In genomic region chr12:110581951-110582285, GRCh38 we compare ENCODE assay signal across 8 cellular contexts. TPM values are rescaled to one million over a fixed set of nuclear protein-coding genes. Genes with fewer than 3 reads are reported as not detected.
DNase-seq lines count a peak whose midpoint lies in the region; ATAC-seq and TF ChIP-seq lines count a peak whose summit lies in the region.

No MANE protein-coding gene starts in this region.

- H3K9me3 Mint-ChIP-seq in CD4-positive, CD25-positive, alpha-beta regulatory T cell = no peaks in the 10 kb centered on the region

- H3K9me3 ChIP-seq in CD4-positive, CD25-positive, alpha-beta regulatory T cell (ENCODE audit: control insufficient read depth in 2 of 2, low read length in 2 of 2) = no peaks in the 10 kb centered on the region
- H3K9me3 ChIP-seq in MG63 (no peaks in the 10 kb centered on the region), muscle layer of duodenum (ENCODE audit: control insufficient read depth in 1 of 2, low read length in 2 of 2) (no peaks in the 10 kb centered on the region)

- DNase-seq in CD4-positive, CD25-positive, alpha-beta regulatory T cell = no peak
- DNase-seq in MG63 = no peak
- DNase-seq in coronary artery (ENCODE audit: low spot score) = no peak
- DNase-seq in NOMO-1 treated with DMSO at 0.1 percent for 48 hours (lab: John Stamatoyannopoulos, UW; ENCODE audit: unreplicated experiment) = no peak
- no peak for DNase-seq in NCI-H510A (lab: John Stamatoyannopoulos, UW)

- H3K36me3 Mint-ChIP-seq in CD4-positive, CD25-positive, alpha-beta regulatory T cell = no peaks in the 10 kb centered on the region

- peak overlapping the region; percentile 79 to 97 (median 84) for H3K27ac Mint-ChIP-seq in CD4-positive, CD25-positive, alpha-beta regulatory T cell

- no peak for TF ChIP-seq CTCF in coronary artery (IDR thresholded peaks at IDR 0.05)

- no peaks in the 10 kb centered on the region for H3K27me3 Mint-ChIP-seq in CD4-positive, CD25-positive, alpha-beta regulatory T cell

- H3K27me3 ChIP-seq in CD4-positive, CD25-positive, alpha-beta regulatory T cell (ENCODE audit: control insufficient read depth, insufficient read depth, low read length) = no peaks in the 10 kb centered on the region
- H3K27me3 ChIP-seq in MG63 (no peaks in the 10 kb centered on the region), muscle layer of duodenum (ENCODE audit: low read depth, low read length) (no peaks in the 10 kb centered on the region)

- H3K27ac ChIP-seq in CD4-positive, CD25-positive, alpha-beta regulatory T cell (ENCODE audit: insufficient read depth, low read length, poor library complexity, severe bottlenecking) = peak overlapping the region; percentile 89
- H3K27ac ChIP-seq in coronary artery (peak overlapping the region; percentile 70 to 94), muscle layer of duodenum (ENCODE audit: low read length) (peak overlapping the region; percentile 93)

- H3K4me3 ChIP-seq in CD4-positive, CD25-positive, alpha-beta regulatory T cell (ENCODE audit: low read depth, low read length) = peak overlapping the region; percentile 93
- H3K4me3 ChIP-seq in MG63 = peak overlapping the region; percentile 91
- peak overlapping the region; percentile 82 for H3K4me3 ChIP-seq in coronary artery
- H3K4me3 ChIP-seq in muscle layer of duodenum (ENCODE audit: low read depth in 1 of 2, low read length in 2 of 2) = peak overlapping the region; percentile 86 to 89

- peaks cover 15 to 80% (median 59%) of the 10 kb centered on the region in 4 donors for H3K4me1 Mint-ChIP-seq in CD4-positive, CD25-positive, alpha-beta regulatory T cell

- H3K4me1 ChIP-seq in CD4-positive, CD25-positive, alpha-beta regulatory T cell (ENCODE audit: control insufficient read depth, insufficient read depth, low read length, poor library complexity, severe bottlenecking) = peaks cover 74% of the 10 kb centered on the region
- H3K4me1 ChIP-seq in muscle layer of duodenum (ENCODE audit: control insufficient read depth in 1 of 2, insufficient read depth in 2 of 2, low read length in 2 of 2) = peaks cover 30 to 56% of the 10 kb centered on the region in 2 donors

- H3K36me3 ChIP-seq in CD4-positive, CD25-positive, alpha-beta regulatory T cell (ENCODE audit: control insufficient read depth, insufficient read depth, low read length) = no peaks in the 10 kb centered on the region
- H3K36me3 ChIP-seq in MG63 (no peaks in the 10 kb centered on the region), muscle layer of duodenum (ENCODE audit: control insufficient read depth in 1 of 2, insufficient read depth in 2 of 2, low read length in 2 of 2) (peaks cover 0 to 4% of the 10 kb centered on the region in 2 donors)

- H3K4me3 Mint-ChIP-seq in CD4-positive, CD25-positive, alpha-beta regulatory T cell = peak overlapping the region; percentile 93 to 97 (median 94)

- no peak for ATAC-seq in CD4-positive, CD25-positive, alpha-beta regulatory T cell (ENCODE audit: low read depth in 2 of 2)
- ATAC-seq in GM18870 (IDR thresholded peaks at IDR 0.05; ENCODE audit: unreplicated experiment) (no peak), GM21447 (IDR thresholded peaks at IDR 0.05; ENCODE audit: unreplicated experiment) (no peak)

RNA-seq across cellular contexts. Expression of gene PPTC7, which starts 1.2 kb away (rescaled TPM):
- 42.3 TPM for total RNA-seq in CD4-positive, CD25-positive, alpha-beta regulatory T cell
- polyA plus RNA-seq in CD4-positive, CD25-positive, alpha-beta regulatory T cell = 10 to 100 TPM in 1 of 4 donors, 1 to 10 TPM in 3; 6.7 to 10.3 (median 8.4) TPM
- total RNA-seq in MG63 (2014; rRNA removed; shearing (Covaris generic); ENCODE audit: low replicate concordance) = 4.4 and 11.0 TPM in 2 replicates

RNA-seq across cellular contexts. Expression of gene TCTN1, which starts 32.0 kb away (rescaled TPM):
- total RNA-seq in CD4-positive, CD25-positive, alpha-beta regulatory T cell = 1.6 TPM
- 1 to 10 TPM; 2.7 to 5.8 (median 4.0) TPM for polyA plus RNA-seq in CD4-positive, CD25-positive, alpha-beta regulatory T cell
- 19.6 and 47.5 TPM in 2 replicates for total RNA-seq in MG63 (2014; rRNA removed; shearing (Covaris generic); ENCODE audit: low replicate concordance)
